11 cellular contexts compared by ENCODE assay signal in genomic region chr9:91844170-91844569, GRCh38.
A peak's percentile ranks its signal among the peaks of the same experiment; 100 is the strongest.
DNase-seq lines count a peak whose midpoint lies in the region; ATAC-seq and TF ChIP-seq lines count a peak whose summit lies in the region.
"Had no signal": no experiment of that assay in that cellular context is flagged by ENCODE, and none has a peak within 500 bp of the region (broad histone marks: within the 10 kb centered on the region; RNA-seq: fewer than 3 reads in every experiment).

No MANE protein-coding gene starts in this region.

- H3K27me3 ChIP-seq in gastroesophageal sphincter, result no peaks in the 10 kb centered on the region
- H3K27me3 ChIP-seq in neuron (ENCODE audit: insufficient read depth, low read length), result no peaks in the 10 kb centered on the region
- H3K27me3 ChIP-seq in MM.1S (replicated peaks; ENCODE audit: insufficient read depth, low read length), result no peaks in the 10 kb centered on the region
- H3K27me3 ChIP-seq: Peyer's patch had no signal

- no peaks in the 10 kb centered on the region for H3F3A ChIP-seq in MM.1S (ENCODE audit: insufficient read depth, low read length)

- H3K4me1 ChIP-seq in gastroesophageal sphincter (peaks cover 0 to 84% (median 29%) of the 10 kb centered on the region in 3 donors), neuron (ENCODE audit: insufficient read depth, low read length) (peaks cover 33% of the 10 kb centered on the region), MM.1S (ENCODE audit: low read length) (peaks cover 13% of the 10 kb centered on the region)

- TF ChIP-seq CTCF in AG10803 (conservative IDR thresholded peaks at IDR 0.05; ENCODE audit: low read length) (no peak), gastroesophageal sphincter (IDR thresholded peaks at IDR 0.05) (no peak), MM.1S (IDR thresholded peaks at IDR 0.05; ENCODE audit: low read length) (no peak)

- 26 to 33% methylated on average over 3 to 5 of the region's 13 CpGs for WGBS in gastroesophageal sphincter (ENCODE audit: low coverage in 1 of 2), 2 donors

- H3K9me3 ChIP-seq in gastroesophageal sphincter (no peaks in the 10 kb centered on the region), neuron (ENCODE audit: low read length) (no peaks in the 10 kb centered on the region), MM.1S (replicated peaks; ENCODE audit: insufficient read depth, low read length) (no peaks in the 10 kb centered on the region)
- H3K9me3 ChIP-seq: Peyer's patch had no signal

- no peaks in the 10 kb centered on the region for H3K36me3 ChIP-seq in gastroesophageal sphincter
- no peaks in the 10 kb centered on the region for H3K36me3 ChIP-seq in neuron (ENCODE audit: insufficient read depth, low read length)
- no peaks in the 10 kb centered on the region for H3K36me3 ChIP-seq in MM.1S (replicated peaks; ENCODE audit: insufficient read depth, low read length)
- H3K36me3 ChIP-seq: Peyer's patch had no signal

- no peaks in the 10 kb centered on the region for H4K20me1 ChIP-seq in MM.1S (ENCODE audit: insufficient read depth, low read length)

- peak overlapping the region; percentile 43 to 90 (median 79) for H3K27ac ChIP-seq in gastroesophageal sphincter
- H3K27ac ChIP-seq in MM.1S (ENCODE audit: low read length), result no peak overlapping the region
- H3K27ac ChIP-seq: C4-2B had no signal

- H2AFZ ChIP-seq in neuron (ENCODE audit: low read depth, low read length) (peak overlapping the region; percentile 99), MM.1S (ENCODE audit: low read length) (no peak overlapping the region)

- DNase-seq in AG10803 (ENCODE audit: low read depth) (peak; percentile 26), MV-4-11 (lab: John Stamatoyannopoulos, UW) (peak; percentile 72), NCI-H748 treated with DMSO at 0.1 percent for 48 hours (lab: John Stamatoyannopoulos, UW) (no peak), MM.1S (no peak)
- DNase-seq: activated CD4-positive, alpha-beta T cell treated with anti-CD3 and anti-CD28 coated beads for 36 hours; Peyer's patch had no signal

- ATAC-seq in gastroesophageal sphincter (peak; percentile 37), GM18909 (IDR thresholded peaks at IDR 0.05; ENCODE audit: poor library complexity, unreplicated experiment) (no peak), GM18498 (IDR thresholded peaks at IDR 0.05; ENCODE audit: unreplicated experiment) (no peak)
- ATAC-seq: activated CD4-positive, alpha-beta T cell treated with anti-CD3 and anti-CD28 coated beads for 36 hours had no signal

- no peak for TF ChIP-seq EP300 in gastroesophageal sphincter (IDR thresholded peaks at IDR 0.05)

- no peak overlapping the region for H3K4me2 ChIP-seq in MM.1S (ENCODE audit: low read depth, low read length)

- no peak overlapping the region for H3K9ac ChIP-seq in MM.1S (ENCODE audit: low read length)

- peaks cover 20% of the 10 kb centered on the region for H3K79me2 ChIP-seq in MM.1S (ENCODE audit: low read length)

- TF ChIP-seq POLR2A in gastroesophageal sphincter (IDR thresholded peaks at IDR 0.05), result no peak

- no peaks in the 10 kb centered on the region for H3K9me2 ChIP-seq in MM.1S (replicated peaks; ENCODE audit: insufficient read depth, low read length)

- H3K4me3 ChIP-seq in AG10803 (ENCODE audit: low read length), result no peak overlapping the region
- peak overlapping the region in 1 of 2 donors; percentile 22 for H3K4me3 ChIP-seq in gastroesophageal sphincter
- H3K4me3 ChIP-seq in neuron (ENCODE audit: low read length), result peak overlapping the region; percentile 38
- no peak overlapping the region for H3K4me3 ChIP-seq in MM.1S (ENCODE audit: low read length)
- H3K4me3 ChIP-seq: Peyer's patch had no signal

Comparison
In these comparisons a context has a peak if more than half of its experiments do, and no peak if none do; other contexts are left out.
1. DNase-seq: peak in AG10803 (single experiment) and MV-4-11 (single experiment); none in NCI-H748 treated with DMSO at 0.1 percent for 48 hours (single experiment) and MM.1S (single experiment).